11 cellular contexts compared by ENCODE assay signal in the genomic region with DNA sequence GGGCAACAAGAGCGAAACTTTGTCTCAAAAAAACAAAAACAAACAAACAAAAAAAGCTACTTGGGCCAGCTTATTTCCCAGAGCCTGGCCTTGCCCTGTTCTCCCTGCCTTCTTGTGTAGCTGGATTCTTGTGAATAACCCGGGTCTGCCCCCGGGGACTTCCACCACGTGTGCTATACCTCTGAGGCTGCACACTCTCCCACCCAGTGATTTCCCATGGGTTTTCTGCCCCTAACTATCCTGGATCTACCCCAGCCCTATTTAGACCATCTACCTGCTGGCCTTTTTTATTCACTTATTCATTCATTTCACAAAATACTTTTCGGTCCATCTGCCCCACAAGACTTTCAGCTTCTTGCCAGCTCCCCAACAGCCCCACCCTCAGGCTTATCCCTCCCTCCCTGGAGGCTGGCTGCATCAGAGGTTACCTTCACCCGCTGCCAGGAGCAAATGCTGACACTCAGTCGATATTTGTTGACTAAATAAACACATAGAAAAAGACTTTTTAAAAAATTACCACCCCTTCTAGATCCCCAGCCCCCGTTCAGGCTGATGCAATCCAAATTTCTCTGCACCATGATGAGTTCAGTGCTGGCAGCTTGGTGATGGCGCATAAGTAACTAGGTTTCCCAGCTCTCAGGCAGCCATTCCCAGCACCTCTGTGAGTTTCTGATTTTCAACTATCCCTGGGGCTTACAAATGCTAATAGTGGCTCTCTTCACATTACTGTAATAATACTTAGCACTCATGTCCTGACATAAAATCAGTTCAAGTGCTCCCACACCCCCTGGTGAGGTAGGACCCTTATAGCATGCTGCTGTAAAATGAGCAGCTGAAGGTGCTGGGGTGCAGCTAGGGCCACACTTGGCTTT. TPM values are rescaled to one million over a fixed set of nuclear protein-coding genes. Genes with fewer than 3 reads are reported as not detected.
A peak's percentile ranks its signal among the peaks of the same experiment; 100 is the strongest.
DNase-seq lines count a peak whose midpoint lies in the region; ATAC-seq, FAIRE-seq and TF ChIP-seq lines count a peak whose summit lies in the region.
"Had no signal": no experiment of that assay in that cellular context is flagged by ENCODE, and none has a peak within 500 bp of the region (broad histone marks: within the 10 kb centered on the region; RNA-seq: fewer than 3 reads in every experiment).

No MANE protein-coding gene starts in this region.

- no peaks in the 10 kb centered on the region for H4K20me1 ChIP-seq in neural cell (ENCODE audit: insufficient read depth)

- H3K9ac ChIP-seq in ES-I3 (ENCODE audit: low read depth, low read length) (peak overlapping the region; percentile 34), neural cell (ENCODE audit: low read length) (peak overlapping the region; percentile 61)

- peak overlapping the region; percentile 39 for H3K4me2 ChIP-seq in neural cell (ENCODE audit: low read length)

- no peaks in the 10 kb centered on the region for H3K79me2 ChIP-seq in neural cell (replicated peaks; ENCODE audit: insufficient read depth, low read length)

- H3K27ac ChIP-seq in neural cell (ENCODE audit: low read length), result peak overlapping the region; percentile 88
- H3K27ac ChIP-seq: upper lobe of left lung had no signal

- no peak overlapping the region for H2AFZ ChIP-seq in neural cell (ENCODE audit: low read depth, low read length)

- peaks cover 20% of the 10 kb centered on the region; the same call in 1 of the 2 replicates for H3K4me1 ChIP-seq in ES-I3 (ENCODE audit: insufficient read depth, low read length)

- ATAC-seq in GM21515 (IDR thresholded peaks at IDR 0.05; ENCODE audit: unreplicated experiment), result no peak

- H3K36me3 ChIP-seq in ES-I3 (ENCODE audit: insufficient read depth, low read length) (no peaks in the 10 kb centered on the region), bronchial epithelial cell (ENCODE audit: control insufficient read depth, insufficient read depth, low read length) (no peaks in the 10 kb centered on the region), neural cell (ENCODE audit: insufficient read depth, low read length) (no peaks in the 10 kb centered on the region)
- H3K36me3 ChIP-seq: upper lobe of left lung had no signal

- no peaks in the 10 kb centered on the region for H3K27me3 ChIP-seq in bronchial epithelial cell (ENCODE audit: control insufficient read depth, insufficient read depth, low read length)
- H3K27me3 ChIP-seq in neural cell (ENCODE audit: insufficient read depth, low read depth, low read length), result no peaks in the 10 kb centered on the region
- H3K27me3 ChIP-seq: upper lobe of left lung had no signal

- no peaks in the 10 kb centered on the region for H3K9me2 ChIP-seq in neural cell (ENCODE audit: insufficient read depth, low read length)

- TF ChIP-seq RAD21 in neural cell (conservative IDR thresholded peaks at IDR 0.05), result peak; percentile 53

- FAIRE-seq in bronchial epithelial cell (lab: Jason Lieb, UNC), result no peak
- no peak for FAIRE-seq in frontal cortex (lab: Jason Lieb, UNC)

- H3K4me3 ChIP-seq in bronchial epithelial cell (ENCODE audit: low read depth, low read length), result no peak overlapping the region
- H3K4me3 ChIP-seq in neural cell (ENCODE audit: low read length), result peak overlapping the region; percentile 37
- H3K4me3 ChIP-seq: upper lobe of left lung had no signal

- TF ChIP-seq CTCF in bronchial epithelial cell (IDR thresholded peaks at IDR 0.05; ENCODE audit: insufficient read depth, low read length, severe bottlenecking) (no peak), neural cell (IDR thresholded peaks at IDR 0.05; ENCODE audit: poor library complexity, severe bottlenecking) (peak; percentile 45)

- DNase-seq in M059J (ENCODE audit: low read depth), result peak; percentile 23
- peak; percentile 26 for DNase-seq in bronchial epithelial cell (ENCODE audit: low read depth)
- no peak for DNase-seq in activated CD4-positive, CD25-positive, alpha-beta regulatory T cell (lab: John Stamatoyannopoulos, UW)
- DNase-seq in T1000 (lab: John Stamatoyannopoulos, UW), result no peak
- no peak for DNase-seq in frontal cortex (ENCODE audit: low spot score in 2 of 2)
- DNase-seq: activated T-cell treated with anti-CD3 and anti-CD28 coated beads, Interleukin-2, amount 50 U/mL, for 24 hours; left cardiac atrium; upper lobe of left lung had no signal

- peak; percentile 36 for TF ChIP-seq EP300 in neural cell (conservative IDR thresholded peaks at IDR 0.05; ENCODE audit: poor library complexity, severe bottlenecking)

- no peaks in the 10 kb centered on the region for H3F3A ChIP-seq in neural cell (ENCODE audit: insufficient read depth, low read length, poor library complexity, severe bottlenecking)

- H3K9me3 ChIP-seq in ES-I3 (ENCODE audit: control insufficient read depth, insufficient read depth, low read length) (no peaks in the 10 kb centered on the region), neural cell (ENCODE audit: low read length) (no peaks in the 10 kb centered on the region)
- H3K9me3 ChIP-seq: upper lobe of left lung had no signal

TF ChIP-seq in neural cell, 6 proteins besides CTCF, POLR2A, EP300 and RAD21:
- TF ChIP-seq EZH2 (IDR thresholded peaks at IDR 0.05; ENCODE audit: borderline replicate concordance, insufficient read depth, low read length, poor library complexity, severe bottlenecking) (no peak), TAF1 (IDR thresholded peaks at IDR 0.05; ENCODE audit: low read depth) (no peak), POLR2AphosphoS5 (IDR thresholded peaks at IDR 0.05) (peak; percentile 51), MXI1 (conservative IDR thresholded peaks at IDR 0.05; ENCODE audit: poor library complexity, severe bottlenecking) (no peak), SMC3 (conservative IDR thresholded peaks at IDR 0.05; ENCODE audit: poor library complexity) (peak; percentile 55)
- TF ChIP-seq, protein P1, sequence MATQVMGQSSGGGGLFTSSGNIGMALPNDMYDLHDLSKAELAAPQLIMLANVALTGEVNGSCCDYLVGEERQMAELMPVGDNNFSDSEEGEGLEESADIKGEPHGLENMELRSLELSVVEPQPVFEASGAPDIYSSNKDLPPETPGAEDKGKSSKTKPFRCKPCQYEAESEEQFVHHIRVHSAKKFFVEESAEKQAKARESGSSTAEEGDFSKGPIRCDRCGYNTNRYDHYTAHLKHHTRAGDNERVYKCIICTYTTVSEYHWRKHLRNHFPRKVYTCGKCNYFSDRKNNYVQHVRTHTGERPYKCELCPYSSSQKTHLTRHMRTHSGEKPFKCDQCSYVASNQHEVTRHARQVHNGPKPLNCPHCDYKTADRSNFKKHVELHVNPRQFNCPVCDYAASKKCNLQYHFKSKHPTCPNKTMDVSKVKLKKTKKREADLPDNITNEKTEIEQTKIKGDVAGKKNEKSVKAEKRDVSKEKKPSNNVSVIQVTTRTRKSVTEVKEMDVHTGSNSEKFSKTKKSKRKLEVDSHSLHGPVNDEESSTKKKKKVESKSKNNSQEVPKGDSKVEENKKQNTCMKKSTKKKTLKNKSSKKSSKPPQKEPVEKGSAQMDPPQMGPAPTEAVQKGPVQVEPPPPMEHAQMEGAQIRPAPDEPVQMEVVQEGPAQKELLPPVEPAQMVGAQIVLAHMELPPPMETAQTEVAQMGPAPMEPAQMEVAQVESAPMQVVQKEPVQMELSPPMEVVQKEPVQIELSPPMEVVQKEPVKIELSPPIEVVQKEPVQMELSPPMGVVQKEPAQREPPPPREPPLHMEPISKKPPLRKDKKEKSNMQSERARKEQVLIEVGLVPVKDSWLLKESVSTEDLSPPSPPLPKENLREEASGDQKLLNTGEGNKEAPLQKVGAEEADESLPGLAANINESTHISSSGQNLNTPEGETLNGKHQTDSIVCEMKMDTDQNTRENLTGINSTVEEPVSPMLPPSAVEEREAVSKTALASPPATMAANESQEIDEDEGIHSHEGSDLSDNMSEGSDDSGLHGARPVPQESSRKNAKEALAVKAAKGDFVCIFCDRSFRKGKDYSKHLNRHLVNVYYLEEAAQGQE (IDR thresholded peaks at IDR 0.05; ENCODE audit: borderline replicate concordance), result peak; percentile 29
TF ChIP-seq in neural cell: peak in this region for 3.

RNA-seq across cellular contexts. Expression of a gene that starts 30.7 kb away (rescaled TPM):
- 17.1 and 27.3 TPM in 2 replicates for total RNA-seq in M059J (2014; rRNA removed; shearing (Covaris generic))
- total RNA-seq in bronchial epithelial cell (9.1 and 15.0 TPM in 2 replicates), frontal cortex (63.2 TPM)
- 267 and 329 TPM in 2 replicates for polyA plus RNA-seq in neural cell
- polyA minus RNA-seq in neural cell, result 126 and 133 TPM in 2 replicates

Comparison
In these comparisons a context has a peak if more than half of its experiments do, and no peak if none do; other contexts are left out.
1. DNase-seq: peak in M059J (single experiment) and bronchial epithelial cell (single experiment); none in activated CD4-positive, CD25-positive, alpha-beta regulatory T cell (0 of 4), T1000 (single experiment) and frontal cortex (0 of 2).